Comparison of ENCODE assay signal across 9 cellular contexts in the genomic region with DNA sequence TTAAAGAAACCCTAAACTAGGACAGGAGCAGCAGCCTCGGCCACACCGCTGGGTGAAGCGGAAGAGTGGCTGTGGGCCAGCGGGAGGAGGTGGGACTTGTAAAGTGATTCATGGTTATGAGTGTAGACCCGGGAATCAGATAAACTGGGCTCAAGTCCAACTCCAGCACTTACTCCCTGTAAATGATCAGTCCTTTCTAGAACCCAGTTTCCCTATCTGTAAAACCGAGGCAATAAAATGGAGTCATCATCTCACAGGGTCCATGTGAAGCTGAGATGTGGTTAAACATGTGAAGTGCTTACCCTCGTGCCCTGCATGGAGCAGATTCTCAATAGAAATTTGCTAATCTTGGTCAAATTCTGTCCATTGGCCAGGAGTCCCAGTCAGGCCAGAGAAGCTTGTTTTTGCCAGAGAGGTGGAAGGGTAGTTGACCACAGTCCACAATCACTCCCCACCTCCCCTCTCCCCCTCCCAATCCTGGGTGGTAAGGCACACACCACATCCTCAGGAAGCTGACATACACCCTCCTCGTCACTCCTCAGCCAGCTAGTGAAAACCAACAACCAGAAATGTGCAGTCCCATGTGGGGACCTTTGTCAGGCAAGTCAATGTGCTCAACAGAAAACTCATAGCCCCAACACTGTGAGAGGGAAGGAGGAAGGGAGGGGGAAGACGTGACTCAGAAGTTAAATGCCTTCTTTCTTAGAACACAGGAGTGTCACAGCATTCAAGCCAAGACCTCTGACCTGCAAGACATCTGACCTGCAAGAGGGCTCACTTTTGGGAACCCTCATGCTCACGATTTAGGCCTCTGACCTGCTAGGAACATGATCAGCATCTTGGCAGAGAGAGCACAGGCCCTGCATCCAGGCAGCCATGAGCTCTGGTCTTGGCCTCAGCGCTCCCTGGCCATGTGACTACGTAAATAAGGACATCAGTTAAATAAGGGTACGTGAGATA.
DNase-seq lines count a peak whose midpoint lies in the region; ATAC-seq, FAIRE-seq and TF ChIP-seq lines count a peak whose summit lies in the region.
"Had no signal": no experiment of that assay in that cellular context is flagged by ENCODE, and none has a peak within 500 bp of the region (broad histone marks: within the 10 kb centered on the region; RNA-seq: fewer than 3 reads in every experiment).

No MANE protein-coding gene starts in this region.

- H3K27ac Mint-ChIP-seq in CD4-positive, alpha-beta memory T cell, result peak overlapping the region; percentile 39 to 91 (median 77)

- intact Hi-C loops in CD4-positive, alpha-beta memory T cell (cut with micrococcal nuclease), result loop anchor here (2.0 kb wide), 2 partner anchors 44 to 54 kb away; no protein-coding TSS in a partner anchor

- peak; percentile 94 for FAIRE-seq in RCC 7860 (lab: Jason Lieb, UNC)

- peaks cover 72% of the 10 kb centered on the region for H3K4me1 ChIP-seq in CD4-positive, alpha-beta memory T cell (ENCODE audit: insufficient read depth, low read length)
- peaks cover 24% of the 10 kb centered on the region for H3K4me1 ChIP-seq in osteoblast (ENCODE audit: insufficient read depth, low read length)

- H3K9me3 ChIP-seq in CD4-positive, alpha-beta memory T cell (ENCODE audit: control insufficient read depth in 1 of 2, low read length in 2 of 2), result no peaks in the 10 kb centered on the region
- H3K9me3 ChIP-seq in osteoblast (ENCODE audit: low read depth, low read length), result no peaks in the 10 kb centered on the region

- H4K20me1 ChIP-seq in osteoblast (ENCODE audit: insufficient read depth, low read length), result no peaks in the 10 kb centered on the region

- peak overlapping the region; percentile 72 for H3K4me2 ChIP-seq in osteoblast (ENCODE audit: insufficient read depth, low read length)

- DNase-seq in CD4-positive, alpha-beta memory T cell, result peak; percentile 63 to 76 (median 74)
- DNase-seq in RCC 7860 (ENCODE audit: low spot score), result peak; percentile 92
- peak; percentile 89 for DNase-seq in astrocyte of the hippocampus (ENCODE audit: low read depth, low spot score)
- DNase-seq in osteoblast (ENCODE audit: insufficient read length, low spot score, missing footprints), result peak; percentile 94
- no peak for DNase-seq in amniotic stem cell (lab: John Stamatoyannopoulos, UW)
- no peak for DNase-seq in kidney glomerular epithelial cell (lab: John Stamatoyannopoulos, UW)

- no peaks in the 10 kb centered on the region for H3K79me2 ChIP-seq in osteoblast (ENCODE audit: insufficient read depth, low read length)

- H3K27me3 Mint-ChIP-seq in CD4-positive, alpha-beta memory T cell, result no peaks in the 10 kb centered on the region

- H3K9me3 Mint-ChIP-seq in CD4-positive, alpha-beta memory T cell, result peaks cover 0 to 1% (median 0%) of the 10 kb centered on the region in 8 donors

- peaks cover 44 to 84% (median 67%) of the 10 kb centered on the region in 4 donors for H3K4me1 Mint-ChIP-seq in CD4-positive, alpha-beta memory T cell

- H3K36me3 Mint-ChIP-seq in CD4-positive, alpha-beta memory T cell, result no peaks in the 10 kb centered on the region

- peak overlapping the region in 1 of 2 donors; percentile 1 for H3K4me3 ChIP-seq in CD4-positive, alpha-beta memory T cell (ENCODE audit: low read length in 2 of 2)
- peak overlapping the region; percentile 27 for H3K4me3 ChIP-seq in osteoblast (ENCODE audit: insufficient read depth, low read length)

- POLR2A ChIA-PET in CD4-positive, alpha-beta memory T cell (lab: Charles Lee; ENCODE audit: partially characterized antibody), result interaction anchor here (0.9 to 1.9 kb wide), 8 partner anchors 9 to 235 kb away, joined by 3 to 8 read pairs (median 4); no protein-coding TSS in a partner anchor

- no peak for ATAC-seq in HG03520 (IDR thresholded peaks at IDR 0.05; ENCODE audit: unreplicated experiment)
- no peak for ATAC-seq in GM18517 (IDR thresholded peaks at IDR 0.05; ENCODE audit: unreplicated experiment)
- ATAC-seq: HCT116 had no signal

- no peaks in the 10 kb centered on the region for H3K36me3 ChIP-seq in CD4-positive, alpha-beta memory T cell (ENCODE audit: insufficient read depth, low read length)
- no peaks in the 10 kb centered on the region for H3K36me3 ChIP-seq in osteoblast (ENCODE audit: insufficient read depth, low read length)

- peak overlapping the region; percentile 35 for H3K27ac ChIP-seq in CD4-positive, alpha-beta memory T cell (ENCODE audit: low read depth, low read length)
- peak overlapping the region; percentile 74 for H3K27ac ChIP-seq in osteoblast (ENCODE audit: low read depth, low read length)

- peak overlapping the region in 7 of 8 donors; percentile 5 to 73 (median 62) for H3K4me3 Mint-ChIP-seq in CD4-positive, alpha-beta memory T cell

- CTCF ChIA-PET in CD4-positive, alpha-beta memory T cell (lab: Charles Lee; ENCODE audit: partially characterized antibody), result interaction anchor here (1.3 to 1.5 kb wide), 4 partner anchors 12 to 149 kb away, joined by 4 to 5 read pairs (median 4); no protein-coding TSS in a partner anchor

- no peaks in the 10 kb centered on the region for H3K27me3 ChIP-seq in CD4-positive, alpha-beta memory T cell (ENCODE audit: insufficient read depth, low read length)
- no peaks in the 10 kb centered on the region for H3K27me3 ChIP-seq in osteoblast (ENCODE audit: insufficient read depth, low read length)

- TF ChIP-seq CTCF in osteoblast (IDR thresholded peaks at IDR 0.05; ENCODE audit: extremely low read depth, low read depth, low read length), result no peak

- peak overlapping the region; percentile 85 for H2AFZ ChIP-seq in osteoblast (ENCODE audit: low read length)

Comparison
In these comparisons a context has a peak if more than half of its experiments do, and no peak if none do; other contexts are left out.
1. DNase-seq: peak in CD4-positive, alpha-beta memory T cell (5 of 5), RCC 7860 (single experiment), astrocyte of the hippocampus (single experiment) and osteoblast (single experiment); none in amniotic stem cell (single experiment) and kidney glomerular epithelial cell (single experiment).